In the genomic region with DNA sequence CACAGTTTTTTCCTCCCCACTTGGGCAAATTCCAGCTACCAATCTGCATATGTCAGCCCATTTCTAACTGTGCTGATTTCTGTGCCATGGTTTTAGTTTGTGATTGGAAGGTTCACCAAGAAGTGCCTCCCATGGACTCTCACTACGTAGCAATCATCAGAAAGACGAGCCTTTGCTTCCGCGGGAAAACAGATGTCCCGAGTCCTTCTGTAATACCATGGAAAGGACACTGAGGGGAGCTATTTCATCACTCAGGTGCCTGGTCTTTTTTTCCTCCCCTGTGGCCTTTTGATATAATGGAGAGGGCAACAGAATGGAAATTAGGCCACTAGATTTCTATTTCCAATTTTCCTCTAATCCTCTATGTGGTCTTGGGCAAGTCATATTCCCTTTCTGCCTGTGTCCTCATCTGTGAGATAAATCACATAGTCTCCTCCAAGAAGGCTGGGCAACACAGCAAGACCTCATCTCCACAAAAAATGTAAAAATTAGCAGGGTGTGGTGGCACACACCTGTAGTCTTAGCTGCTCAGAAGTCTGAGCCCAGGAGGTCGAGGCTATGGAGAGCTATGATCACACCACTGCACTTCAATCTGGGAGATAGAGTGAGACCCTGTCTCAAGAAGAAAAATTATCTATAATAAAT, we compare ENCODE assay signal across 8 cellular contexts. TPM values are rescaled to one million over a fixed set of nuclear protein-coding genes. Genes with fewer than 3 reads are reported as not detected.
A peak's percentile ranks its signal among the peaks of the same experiment; 100 is the strongest.
DNase-seq lines count a peak whose midpoint lies in the region; ATAC-seq, FAIRE-seq and TF ChIP-seq lines count a peak whose summit lies in the region.

No MANE protein-coding gene starts in this region.

- H3K36me3 Mint-ChIP-seq in naive thymus-derived CD8-positive, alpha-beta T cell, result no peaks in the 10 kb centered on the region

- peak; percentile 52 to 64 (median 62) for TF ChIP-seq CTCF in esophagus muscularis mucosa (IDR thresholded peaks at IDR 0.05)

- H3K9me3 ChIP-seq in SK-N-MC (ENCODE audit: low read depth, low read length) (no peaks in the 10 kb centered on the region), esophagus muscularis mucosa (no peaks in the 10 kb centered on the region)

- DNase-seq in ELR (ENCODE audit: low read depth) (peak; percentile 69), NCI-H1436 (lab: John Stamatoyannopoulos, UW) (peak; percentile 81), SK-N-MC (ENCODE audit: low read depth, low spot score) (peak; percentile 56), esophagus muscularis mucosa (ENCODE audit: extremely low spot score) (peak; percentile 83), middle frontal gyrus (ENCODE audit: extremely low spot score, low spot score) (no peak), GDM1 (lab: John Stamatoyannopoulos, UW) (no peak)
- peak in 6 of 10 donors; percentile 1 to 37 (median 26) for DNase-seq in naive thymus-derived CD8-positive, alpha-beta T cell

- peak; percentile 79 for FAIRE-seq in A204.1 (lab: Jason Lieb, UNC)

- H3K9me3 Mint-ChIP-seq in naive thymus-derived CD8-positive, alpha-beta T cell, result peaks cover 0 to 2% (median 0%) of the 10 kb centered on the region in 9 donors

- no peak for TF ChIP-seq POLR2A in esophagus muscularis mucosa (IDR thresholded peaks at IDR 0.05; ENCODE audit: low read depth)

- H3K4me1 Mint-ChIP-seq in naive thymus-derived CD8-positive, alpha-beta T cell, result peaks cover 0 to 5% (median 0%) of the 10 kb centered on the region in 4 donors

- H3K27ac ChIP-seq in SK-N-MC (peak overlapping the region; percentile 26; the same call in 1 of the 2 replicates), esophagus muscularis mucosa (replicated peaks in 1 of 4) (no peak overlapping the region)

- H3K27me3 Mint-ChIP-seq in naive thymus-derived CD8-positive, alpha-beta T cell, result peaks cover 6 to 21% (median 7%) of the 10 kb centered on the region in 5 donors

- H3K4me3 ChIP-seq in SK-N-MC (peak overlapping the region; percentile 22), esophagus muscularis mucosa (no peak overlapping the region)

- POLR2A ChIA-PET in naive thymus-derived CD8-positive, alpha-beta T cell (lab: Charles Lee), result no interaction called here

- 10% methylated on average over 6 of the region's 6 CpGs for WGBS in esophagus muscularis mucosa

- no peak overlapping the region for H3K9ac ChIP-seq in SK-N-MC (ENCODE audit: insufficient read length)

- peaks cover 0 to 5% (median 0%) of the 10 kb centered on the region in 4 donors for H3K4me1 ChIP-seq in esophagus muscularis mucosa

- no peak overlapping the region for H3K27ac Mint-ChIP-seq in naive thymus-derived CD8-positive, alpha-beta T cell

- H3K4me3 Mint-ChIP-seq in naive thymus-derived CD8-positive, alpha-beta T cell, result no peak overlapping the region

- H3K36me3 ChIP-seq in SK-N-MC (ENCODE audit: insufficient read depth, low read length), result no peaks in the 10 kb centered on the region
- no peaks in the 10 kb centered on the region for H3K36me3 ChIP-seq in esophagus muscularis mucosa

- intact Hi-C loops in esophagus muscularis mucosa (cut with DNase I), result loop anchor here (5.0 kb wide), 1 partner anchor 125 kb away; no protein-coding TSS in a partner anchor

- ATAC-seq in naive thymus-derived CD8-positive, alpha-beta T cell, result peak in 1 of 2 donors; percentile 45

- H3K27me3 ChIP-seq in esophagus muscularis mucosa, result peaks cover 0 to 11% (median 0%) of the 10 kb centered on the region in 4 donors

- no peak for TF ChIP-seq EP300 in esophagus muscularis mucosa (IDR thresholded peaks at IDR 0.05)

RNA-seq across cellular contexts. Expression of gene LEMD1, which starts 24.8 kb away (rescaled TPM):
- total RNA-seq in esophagus muscularis mucosa, result not detected
- not detected for total RNA-seq in naive thymus-derived CD8-positive, alpha-beta T cell
- not detected for polyA plus RNA-seq in naive thymus-derived CD8-positive, alpha-beta T cell

RNA-seq across cellular contexts. Expression of gene KLHDC8A, which starts 40.4 kb away (rescaled TPM):
- 1 to 10 TPM in 2 of 4 donors, under 1 TPM in 2; 0.32 to 2.0 (median 1.2) TPM for total RNA-seq in esophagus muscularis mucosa
- total RNA-seq in naive thymus-derived CD8-positive, alpha-beta T cell, result not detected
- not detected for polyA plus RNA-seq in naive thymus-derived CD8-positive, alpha-beta T cell

RNA-seq across cellular contexts. Expression of gene BLACAT1, which starts 58.8 kb away (rescaled TPM):
- not detected for total RNA-seq in esophagus muscularis mucosa
- total RNA-seq in naive thymus-derived CD8-positive, alpha-beta T cell, result under 1 TPM; 0.11 to 0.31 TPM
- polyA plus RNA-seq in naive thymus-derived CD8-positive, alpha-beta T cell, result not detected

Comparison
In these comparisons a context has a peak if more than half of its experiments do, and no peak if none do; other contexts are left out.
1. DNase-seq: peak in ELR (single experiment), NCI-H1436 (single experiment), SK-N-MC (single experiment), esophagus muscularis mucosa (single experiment) and naive thymus-derived CD8-positive, alpha-beta T cell (6 of 10); none in middle frontal gyrus (single experiment) and GDM1 (single experiment).